In the genomic region with DNA sequence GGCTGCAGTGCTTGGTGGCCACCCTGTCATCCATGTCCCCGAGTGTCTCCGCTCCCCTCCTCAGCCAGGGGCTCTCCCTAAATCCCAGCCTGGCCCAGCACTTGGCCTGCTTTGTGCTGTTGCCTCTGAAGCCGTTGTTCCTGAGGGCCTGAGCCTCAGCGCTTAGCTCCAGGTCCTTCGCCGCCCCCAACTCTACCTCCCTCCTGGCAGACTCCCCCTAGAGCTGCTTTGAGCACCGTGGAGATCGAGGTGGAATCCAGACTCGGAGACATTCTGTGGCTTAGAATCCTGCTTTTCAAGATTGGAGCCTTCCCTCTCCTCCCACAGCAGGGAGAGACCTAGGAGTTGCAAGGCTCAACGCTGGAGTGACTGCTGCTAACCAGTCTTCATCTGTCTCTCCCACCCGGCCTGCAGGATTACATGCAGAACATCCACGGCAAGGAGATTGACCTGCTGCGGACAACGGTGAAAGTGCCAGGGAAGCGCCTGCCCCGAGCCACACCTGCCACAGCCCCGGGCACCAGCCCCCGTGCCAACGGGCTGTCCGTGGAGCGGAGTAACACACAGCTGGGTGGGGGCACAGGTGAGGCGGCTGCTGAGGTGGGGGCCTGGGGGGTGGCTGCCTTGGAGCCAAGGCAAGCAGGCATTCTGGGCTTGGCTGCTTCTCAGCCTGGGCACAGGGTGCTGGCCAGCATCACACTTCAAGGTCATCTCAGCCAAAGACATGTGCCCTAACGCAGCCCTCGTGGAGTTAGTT, we compare ENCODE assay signal across 1 cellular context.
TF ChIP-seq lines count a peak whose summit lies in the region.

No MANE protein-coding gene starts in this region.

TF ChIP-seq in K562, 482 proteins besides CTCF, POLR2A, EP300 and RAD21:
- TF ChIP-seq ELF4 (CRISPR knock-in tag; IDR thresholded peaks at IDR 0.05) (no peak), POLR2G (IDR thresholded peaks at IDR 0.05; ENCODE audit: low read depth, low read length) (peak; percentile 49)
